ENCODE assay signal across 11 cellular contexts in genomic region chr6:148866657-148867268, GRCh38.
DNase-seq lines count a peak whose midpoint lies in the region; ATAC-seq lines count a peak whose summit lies in the region.
"Had no signal": no experiment of that assay in that cellular context is flagged by ENCODE, and none has a peak within 500 bp of the region (broad histone marks: within the 10 kb centered on the region; RNA-seq: fewer than 3 reads in every experiment).

No MANE protein-coding gene starts in this region.

- ATAC-seq in GM18870 (IDR thresholded peaks at IDR 0.05; ENCODE audit: unreplicated experiment) (peak; percentile 92), GM21723 (IDR thresholded peaks at IDR 0.05; ENCODE audit: unreplicated experiment) (peak; percentile 99), HG03196 (IDR thresholded peaks at IDR 0.05; ENCODE audit: unreplicated experiment) (peak; percentile 73), memory B cell (ENCODE audit: low read depth) (peak; percentile 95)

- H3K4me1 Mint-ChIP-seq in memory B cell: peaks cover 60% of the 10 kb centered on the region

- H3K9me3 Mint-ChIP-seq in memory B cell: peaks cover 3% of the 10 kb centered on the region

- peak overlapping the region; percentile 91 for H3K27ac Mint-ChIP-seq in memory B cell

- no peaks in the 10 kb centered on the region for H3K27me3 Mint-ChIP-seq in memory B cell

- peaks cover 5% of the 10 kb centered on the region for H3K36me3 Mint-ChIP-seq in memory B cell

- peak overlapping the region; percentile 76 for H3K4me3 Mint-ChIP-seq in memory B cell

- DNase-seq in memory B cell (ENCODE audit: low spot score in 2 of 2) (peak in 1 of 2 donors; percentile 52), COR-L47 (lab: John Stamatoyannopoulos, UW) (no peak), AG08396 (ENCODE audit: low spot score) (no peak), foreskin melanocyte (no peak), OCI-M2 (lab: John Stamatoyannopoulos, UW; ENCODE audit: unreplicated experiment) (no peak)
- DNase-seq: DMS 273 treated with DMSO at 0.1 percent for 48 hours, mammary epithelial cell, NCI-H1930 had no signal
